Comparison of ENCODE assay signal across 23 cellular contexts in the genomic region with DNA sequence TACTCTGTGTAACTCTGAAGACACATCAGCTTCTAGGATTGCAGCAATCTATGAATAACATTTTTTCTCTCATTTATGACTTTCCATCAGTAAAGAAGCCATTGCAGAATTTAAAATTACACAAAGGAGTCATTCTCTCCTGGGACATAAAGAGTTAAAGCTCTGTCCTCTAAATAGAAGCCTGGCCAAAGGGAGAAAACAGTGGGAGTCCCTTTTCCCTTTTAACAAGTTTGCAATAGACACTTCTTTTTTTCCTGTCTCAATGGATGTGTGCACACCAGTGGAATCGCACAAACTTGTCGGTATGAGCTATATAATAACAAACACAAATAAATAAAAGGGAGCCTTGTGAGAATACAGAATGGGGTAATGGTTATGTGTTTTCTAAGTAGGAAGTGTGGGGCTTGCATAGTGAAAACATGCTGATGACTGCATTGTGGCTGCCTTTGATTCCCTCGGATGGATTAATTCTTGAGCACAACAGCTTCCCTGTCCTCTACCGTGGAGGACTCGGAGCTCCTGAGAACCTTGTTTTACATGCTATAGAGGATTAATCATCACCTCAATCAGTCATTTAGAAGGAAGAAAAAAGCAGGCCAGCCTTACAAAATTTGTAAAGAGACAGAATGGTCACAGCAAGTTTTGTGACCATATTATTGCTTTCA.
DNase-seq lines count a peak whose midpoint lies in the region; ATAC-seq lines count a peak whose summit lies in the region.
"Had no signal": no experiment of that assay in that cellular context is flagged by ENCODE, and none has a peak within 500 bp of the region (broad histone marks: within the 10 kb centered on the region; RNA-seq: fewer than 3 reads in every experiment).

No MANE protein-coding gene starts in this region.

- peak overlapping the region; percentile 2 for H3K27ac ChIP-seq in caudate nucleus (ENCODE audit: low read depth, low read length)
- H3K27ac ChIP-seq: coronary artery, hepatocyte, PC-9, right atrium auricular region, suprapubic skin had no signal

- peak; percentile 34 to 37 for DNase-seq in HAP-1 (ENCODE audit: low spot score in 2 of 2)
- DNase-seq in caudate nucleus (lab: John Stamatoyannopoulos, UW) = peak in 1 of 61 donors; percentile 23
- DNase-seq in left kidney (ENCODE audit: low read depth, low spot score) = peak; percentile 32
- DNase-seq in retina = peak; percentile 61
- no peak for DNase-seq in NCI-H2171 treated with DMSO at 0.1 percent for 48 hours (lab: John Stamatoyannopoulos, UW)
- DNase-seq in left ventricle myocardium superior = no peak
- DNase-seq in CD1c-positive myeloid dendritic cell (ENCODE audit: extremely low spot score) = no peak
- no peak for DNase-seq in epidermal melanocyte (ENCODE audit: insufficient read length, low spot score)
- DNase-seq: activated CD8-positive, alpha-beta T cell treated with anti-CD3 and anti-CD28 coated beads, Interleukin-2, amount 10 ng/mL, durations not matched to agents 7 days and 5 days; activated naive CD4-positive, alpha-beta T cell treated with anti-CD3 and anti-CD28 coated beads, Interleukin-2, amount 10 ng/mL, durations not matched to agents 7 days and 5 days; activated T-cell treated with anti-CD3 and anti-CD28 coated beads, Interleukin-2, amount 50 U/mL, for 4 hours; CD8-positive, alpha-beta T cell; DMS79 treated with DMSO at 0.1 percent for 48 hours; kidney glomerular epithelial cell; NCI-H1417 treated with DMSO at 0.1 percent for 48 hours; NCI-H82; PC-9; stimulated activated CD4-positive, alpha-beta T cell treated with anti-CD3 and anti-CD28 coated beads, Interleukin-15, amount 100 ng/mL, for 24 hours; T-helper 2 cell had no signal

- H3K27me3 ChIP-seq in HAP-1 (ENCODE audit: low read depth) = no peaks in the 10 kb centered on the region
- H3K27me3 ChIP-seq: hepatocyte, right atrium auricular region, suprapubic skin had no signal

- no peaks in the 10 kb centered on the region for H3K36me3 ChIP-seq in HAP-1 (replicated peaks)

- H3K4me3 ChIP-seq in HAP-1 = no peak overlapping the region
- H3K4me3 ChIP-seq: coronary artery, hepatocyte, PC-9, right atrium auricular region, suprapubic skin had no signal

- H3K4me1 ChIP-seq in HAP-1 = peaks cover 4% of the 10 kb centered on the region; the same call in 1 of the 2 replicates
- H3K4me1 ChIP-seq: right atrium auricular region, suprapubic skin had no signal

- intact Hi-C loops in left ventricle myocardium superior (cut with micrococcal nuclease) = no loop called here

- in situ Hi-C loops in HAP-1 (cut with MboI; ENCODE audit: low sequenced_read_pairs) = no loop called here

- no peak for ATAC-seq in left ventricle myocardium superior
- ATAC-seq: activated CD8-positive, alpha-beta T cell treated with anti-CD3 and anti-CD28 coated beads, Interleukin-2, amount 10 ng/mL, durations not matched to agents 7 days and 5 days; activated T-cell treated with anti-CD3 and anti-CD28 coated beads, Interleukin-2, amount 50 U/mL, for 4 hours; CD8-positive, alpha-beta T cell had no signal

- no peaks in the 10 kb centered on the region for H3K9me3 ChIP-seq in HAP-1
- H3K9me3 ChIP-seq: right atrium auricular region, suprapubic skin had no signal

Comparison
In these comparisons a context has a peak if more than half of its experiments do, and no peak if none do; other contexts are left out.
1. DNase-seq: peak in HAP-1 (2 of 2), left kidney (single experiment) and retina (single experiment); none in NCI-H2171 treated with DMSO at 0.1 percent for 48 hours (single experiment), left ventricle myocardium superior (single experiment), CD1c-positive myeloid dendritic cell (single experiment) and epidermal melanocyte (single experiment).